Comparison of ENCODE assay signal across 14 cellular contexts in genomic region chr1:156908541-156908940, GRCh38. TPM values are rescaled to one million over a fixed set of nuclear protein-coding genes. Genes with fewer than 3 reads are reported as not detected.
"Had no signal": no experiment of that assay in that cellular context is flagged by ENCODE, and none has a peak within 500 bp of the region (broad histone marks: within the 10 kb centered on the region; RNA-seq: fewer than 3 reads in every experiment).

No MANE protein-coding gene starts in this region.

- H3K4me1 Mint-ChIP-seq: activated CD4-positive, alpha-beta memory T cell treated with anti-CD3 and anti-CD28 coated beads, Interleukin-2, amount 10 ng/mL, durations not matched to agents 7 days and 5 days; activated naive CD4-positive, alpha-beta T cell treated with anti-CD3 and anti-CD28 coated beads, Interleukin-2, amount 10 ng/mL, durations not matched to agents 7 days and 5 days had no signal

- ATAC-seq: WTC11 had no signal

- H3K27ac Mint-ChIP-seq: activated CD4-positive, alpha-beta memory T cell treated with anti-CD3 and anti-CD28 coated beads, Interleukin-2, amount 10 ng/mL, durations not matched to agents 7 days and 5 days; activated naive CD4-positive, alpha-beta T cell treated with anti-CD3 and anti-CD28 coated beads, Interleukin-2, amount 10 ng/mL, durations not matched to agents 7 days and 5 days; activated T-cell treated with anti-CD3 and anti-CD28 coated beads, Interleukin-2, amount 50 U/mL, for 24 hours; WTC11 had no signal

- H3K27ac ChIP-seq: foreskin keratinocyte, ovary, thoracic aorta had no signal

- DNase-seq: activated CD4-positive, alpha-beta memory T cell treated with anti-CD3 and anti-CD28 coated beads, Interleukin-2, amount 10 ng/mL, durations not matched to agents 7 days and 5 days; activated CD4-positive, alpha-beta T cell treated with anti-CD3 and anti-CD28 coated beads for 4 hours; activated naive CD4-positive, alpha-beta T cell treated with anti-CD3 and anti-CD28 coated beads, Interleukin-2, amount 10 ng/mL, durations not matched to agents 7 days and 5 days; activated T-cell treated with anti-CD3 and anti-CD28 coated beads, Interleukin-2, amount 50 U/mL, for 24 hours; foreskin keratinocyte; glutamatergic neuron; hypothalamus; ovary; T-helper 2 cell had no signal

- H3K9me3 ChIP-seq: ovary, thoracic aorta had no signal

- H3K4me1 ChIP-seq: foreskin keratinocyte had no signal

- H3K4me3 ChIP-seq: ovary, thoracic aorta had no signal

- H3K36me3 ChIP-seq: ovary had no signal

- H3K9me3 Mint-ChIP-seq: activated CD4-positive, alpha-beta memory T cell treated with anti-CD3 and anti-CD28 coated beads, Interleukin-2, amount 10 ng/mL, durations not matched to agents 7 days and 5 days; activated naive CD4-positive, alpha-beta T cell treated with anti-CD3 and anti-CD28 coated beads, Interleukin-2, amount 10 ng/mL, durations not matched to agents 7 days and 5 days; activated T-cell treated with anti-CD3 and anti-CD28 coated beads, Interleukin-2, amount 50 U/mL, for 24 hours; WTC11 had no signal

- H3K4me3 Mint-ChIP-seq: activated CD4-positive, alpha-beta memory T cell treated with anti-CD3 and anti-CD28 coated beads, Interleukin-2, amount 10 ng/mL, durations not matched to agents 7 days and 5 days; activated naive CD4-positive, alpha-beta T cell treated with anti-CD3 and anti-CD28 coated beads, Interleukin-2, amount 10 ng/mL, durations not matched to agents 7 days and 5 days; activated T-cell treated with anti-CD3 and anti-CD28 coated beads, Interleukin-2, amount 50 U/mL, for 24 hours; WTC11 had no signal

- H3K36me3 Mint-ChIP-seq: activated naive CD4-positive, alpha-beta T cell treated with anti-CD3 and anti-CD28 coated beads, Interleukin-2, amount 10 ng/mL, durations not matched to agents 7 days and 5 days; WTC11 had no signal

- H3K27me3 ChIP-seq: foreskin keratinocyte, ovary had no signal

RNA-seq across cellular contexts. Expression of gene LRRC71, which starts 11.9 kb away (rescaled TPM):
- total RNA-seq: activated CD4-positive, alpha-beta memory T cell treated with anti-CD3 and anti-CD28 coated beads, Interleukin-2, amount 10 ng/mL, durations not matched to agents 7 days and 5 days; foreskin keratinocyte; myocyte; thoracic aorta had no signal
- polyA plus RNA-seq: foreskin keratinocyte, neural cell, urinary bladder had no signal

RNA-seq across cellular contexts. Expression of gene PEAR1, which starts 15.0 kb away (rescaled TPM):
- polyA plus RNA-seq: neural cell had no signal

RNA-seq across cellular contexts. Expression of gene NTRK1, which starts 47.9 kb away (rescaled TPM):
- total RNA-seq: foreskin keratinocyte had no signal

RNA-seq across cellular contexts. Expression of gene INSRR, which starts 49.6 kb away (rescaled TPM):
- total RNA-seq: foreskin keratinocyte, thoracic aorta had no signal
- polyA plus RNA-seq: foreskin keratinocyte had no signal
